9 cellular contexts compared by ENCODE assay signal in genomic region chr12:14216405-14217294, GRCh38.
DNase-seq lines count a peak whose midpoint lies in the region; ATAC-seq and TF ChIP-seq lines count a peak whose summit lies in the region.
"Had no signal": no experiment of that assay in that cellular context is flagged by ENCODE, and none has a peak within 500 bp of the region (broad histone marks: within the 10 kb centered on the region; RNA-seq: fewer than 3 reads in every experiment).

No MANE protein-coding gene starts in this region.

- H3K79me2 ChIP-seq in neural progenitor cell (ENCODE audit: low read depth): no peaks in the 10 kb centered on the region

- H4K20me1 ChIP-seq in neural progenitor cell (ENCODE audit: low read depth): no peaks in the 10 kb centered on the region

- H3K4me2 ChIP-seq in neural progenitor cell: no peak overlapping the region

- H3K4me3 ChIP-seq in choroid plexus epithelial cell (ENCODE audit: low read depth, low read length) (no peak overlapping the region), neural progenitor cell (no peak overlapping the region), uterus (peak overlapping the region in 1 of 2 donors; percentile 8), aorta (ENCODE audit: low read length in 2 of 2) (no peak overlapping the region)

- H3K4me1 Mint-ChIP-seq in neural progenitor cell: peaks cover 28% of the 10 kb centered on the region

- no peaks in the 10 kb centered on the region for H3K36me3 Mint-ChIP-seq in neural progenitor cell

- H3F3A ChIP-seq in neural progenitor cell (ENCODE audit: low read depth): peaks cover 29% of the 10 kb centered on the region

- H3K9ac ChIP-seq in neural progenitor cell: no peak overlapping the region

- TF ChIP-seq CTCF in choroid plexus epithelial cell (conservative IDR thresholded peaks at IDR 0.05; ENCODE audit: low read depth, low read length): no peak
- TF ChIP-seq CTCF in neural progenitor cell (IDR thresholded peaks at IDR 0.05): no peak
- no peak for TF ChIP-seq CTCF in uterus (IDR thresholded peaks at IDR 0.05)

- H3K9me3 ChIP-seq in neural progenitor cell (ENCODE audit: low read depth): no peaks in the 10 kb centered on the region
- no peaks in the 10 kb centered on the region for H3K9me3 ChIP-seq in uterus
- H3K9me3 ChIP-seq in aorta (ENCODE audit: control insufficient read depth, low read length): no peaks in the 10 kb centered on the region

- peaks cover 14% of the 10 kb centered on the region for H3K9me3 Mint-ChIP-seq in neural progenitor cell

- WGBS in aorta, 2 donors: 62 to 75% methylated on average over 12 of the region's 12 CpGs

- H3K27ac ChIP-seq in neural progenitor cell (no peak overlapping the region), uterus (no peak overlapping the region), aorta (ENCODE audit: low read depth in 1 of 2, low read length in 2 of 2) (no peak overlapping the region)

- DNase-seq in EH (ENCODE audit: low read depth): peak; percentile 48
- peak; percentile 64 for DNase-seq in M059J (ENCODE audit: low read depth)
- DNase-seq in choroid plexus epithelial cell (ENCODE audit: low read depth): peak; percentile 18
- no peak for DNase-seq in neural progenitor cell (ENCODE audit: low spot score)
- DNase-seq in uterus: no peak
- no peak for DNase-seq in SKM-1 treated with dmso at 0.1 percent for 144 hours (lab: John Stamatoyannopoulos, UW; ENCODE audit: unreplicated experiment)
- no peak for DNase-seq in aorta
- DNase-seq: NCI-H2029 had no signal

- ATAC-seq in GM21723 (IDR thresholded peaks at IDR 0.05; ENCODE audit: unreplicated experiment): no peak
- no peak for ATAC-seq in aorta (ENCODE audit: low FRiP score)

- H3K27me3 Mint-ChIP-seq in neural progenitor cell (ENCODE audit: insufficient read depth, low read depth): no peaks in the 10 kb centered on the region

- H2AFZ ChIP-seq in neural progenitor cell (replicated peaks): peak overlapping the region; percentile 47

- TF ChIP-seq POLR2A in uterus (IDR thresholded peaks at IDR 0.05): no peak

- H3K27ac Mint-ChIP-seq in neural progenitor cell: peak overlapping the region; percentile 42

- H3K4me3 Mint-ChIP-seq in neural progenitor cell: no peak overlapping the region

- no peaks in the 10 kb centered on the region for H3K27me3 ChIP-seq in neural progenitor cell
- H3K27me3 ChIP-seq in uterus: no peaks in the 10 kb centered on the region
- H3K27me3 ChIP-seq in aorta (ENCODE audit: control insufficient read depth in 1 of 2, insufficient read depth in 2 of 2, low read length in 1 of 2): no peaks in the 10 kb centered on the region

- H3K36me3 ChIP-seq in neural progenitor cell (no peaks in the 10 kb centered on the region), uterus (no peaks in the 10 kb centered on the region), aorta (ENCODE audit: control insufficient read depth in 1 of 2, insufficient read depth in 2 of 2, low read length in 1 of 2) (no peaks in the 10 kb centered on the region)

- H3K4me1 ChIP-seq in neural progenitor cell (peaks cover 48% of the 10 kb centered on the region), uterus (no peaks in the 10 kb centered on the region), aorta (ENCODE audit: control insufficient read depth in 1 of 2, insufficient read depth in 2 of 2, low read length in 2 of 2) (no peaks in the 10 kb centered on the region)

- intact Hi-C loops in uterus (cut with DNase I; ENCODE audit: low total_unique reads): no loop called here
- intact Hi-C loops in aorta (cut with DNase I): no loop called here

Comparison
In these comparisons a context has a peak if more than half of its experiments do, and no peak if none do; other contexts are left out.
1. DNase-seq: peak in EH (single experiment), M059J (single experiment) and choroid plexus epithelial cell (single experiment); none in neural progenitor cell (single experiment), uterus (0 of 2), SKM-1 treated with dmso at 0.1 percent for 144 hours (single experiment) and aorta (0 of 2).